Comparison of ENCODE assay signal across 30 cellular contexts in genomic region chr3:94307588-94307987, GRCh38.
"Had no signal": no experiment of that assay in that cellular context is flagged by ENCODE, and none has a peak within 500 bp of the region (broad histone marks: within the 10 kb centered on the region; RNA-seq: fewer than 3 reads in every experiment).

No MANE protein-coding gene starts in this region.

- H3K27ac ChIP-seq: adrenal gland, body of pancreas, cardiac muscle cell, coronary artery, esophagus muscularis mucosa, ovary, prostate gland, stomach, thyroid gland, upper lobe of left lung, vagina had no signal

- H3K36me3 ChIP-seq: adrenal gland, cardiac muscle cell, esophagus muscularis mucosa, ovary, prostate gland, stomach, thyroid gland, upper lobe of left lung, vagina had no signal

- ATAC-seq: body of pancreas; effector memory CD8-positive, alpha-beta T cell; left ventricle myocardium superior; naive thymus-derived CD4-positive, alpha-beta T cell; stimulated activated naive B cell treated with anti-CD40 and anti-IgM and Interleukin-4, amounts not matched to agents 10 μg/mL and 1 μg/mL and 100 μg/mL, for 72 hours had no signal

- H3K4me2 ChIP-seq: smooth muscle cell had no signal

- DNase-seq: activated CD4-positive, alpha-beta memory T cell treated with anti-CD3 and anti-CD28 coated beads for 36 hours; activated CD4-positive, alpha-beta T cell treated with anti-CD3 and anti-CD28 coated beads, Interleukin-2, amount 10 ng/mL, durations not matched to agents 24 days and 14 days; activated CD4-positive, CD25-positive, alpha-beta regulatory T cell treated with anti-CD3 and anti-CD28 coated beads, Interleukin-2, amount 50 U/mL, for 72 hours; activated CD8-positive, alpha-beta memory T cell treated with anti-CD3 and anti-CD28 coated beads, Interleukin-2, amount 50 U/mL, for 4 hours; activated effector memory CD4-positive, alpha-beta T cell treated with anti-CD3 and anti-CD28 coated beads, Interleukin-2, amount 50 U/mL, for 16 hours; activated naive CD4-positive, alpha-beta T cell treated with anti-CD3 and anti-CD28 coated beads for 36 hours; activated naive CD8-positive, alpha-beta T cell treated with anti-CD3 and anti-CD28 coated beads for 36 hours; activated T-cell treated with anti-CD3 and anti-CD28 coated beads, Interleukin-2, amount 50 U/mL, for 1 hour; adrenal gland; aorta; body of pancreas; effector memory CD8-positive, alpha-beta T cell; glutamatergic neuron; left ventricle myocardium superior; naive thymus-derived CD4-positive, alpha-beta T cell; ovary; stimulated activated CD4-positive, alpha-beta T cell treated with anti-CD3 and anti-CD28 coated beads, Interleukin-1b, Interleukin-23, amount 100 ng/mL, for 48 hours; stimulated activated CD4-positive, alpha-beta T cell treated with anti-CD3 and anti-CD28 coated beads, Interleukin-4, amount 100 ng/mL, for 4 hours; stimulated activated CD8-positive, alpha-beta memory T cell treated with anti-CD3 and anti-CD28 coated beads, Interleukin-4, amount 100 ng/mL, for 48 hours; stimulated activated naive B cell treated with anti-CD40 and anti-IgM and Interleukin-4, amounts not matched to agents 10 μg/mL and 1 μg/mL and 100 μg/mL, for 72 hours; stomach; T-helper 2 cell; thyroid gland; upper lobe of left lung had no signal

- H3K4me1 ChIP-seq: adrenal gland, body of pancreas, prostate gland, upper lobe of left lung had no signal

- H3K27me3 ChIP-seq: adrenal gland, body of pancreas, cardiac muscle cell, esophagus muscularis mucosa, ovary, stomach, thyroid gland, upper lobe of left lung, vagina had no signal

- H3K4me3 ChIP-seq: adrenal gland, body of pancreas, cardiac muscle cell, coronary artery, esophagus muscularis mucosa, ovary, prostate gland, smooth muscle cell, stomach, thyroid gland, upper lobe of left lung, vagina had no signal

- H3K9me3 ChIP-seq: adrenal gland, body of pancreas, esophagus muscularis mucosa, ovary, prostate gland, stomach, thyroid gland, upper lobe of left lung, vagina had no signal
